ENCODE assay signal across 8 cellular contexts in the genomic region with DNA sequence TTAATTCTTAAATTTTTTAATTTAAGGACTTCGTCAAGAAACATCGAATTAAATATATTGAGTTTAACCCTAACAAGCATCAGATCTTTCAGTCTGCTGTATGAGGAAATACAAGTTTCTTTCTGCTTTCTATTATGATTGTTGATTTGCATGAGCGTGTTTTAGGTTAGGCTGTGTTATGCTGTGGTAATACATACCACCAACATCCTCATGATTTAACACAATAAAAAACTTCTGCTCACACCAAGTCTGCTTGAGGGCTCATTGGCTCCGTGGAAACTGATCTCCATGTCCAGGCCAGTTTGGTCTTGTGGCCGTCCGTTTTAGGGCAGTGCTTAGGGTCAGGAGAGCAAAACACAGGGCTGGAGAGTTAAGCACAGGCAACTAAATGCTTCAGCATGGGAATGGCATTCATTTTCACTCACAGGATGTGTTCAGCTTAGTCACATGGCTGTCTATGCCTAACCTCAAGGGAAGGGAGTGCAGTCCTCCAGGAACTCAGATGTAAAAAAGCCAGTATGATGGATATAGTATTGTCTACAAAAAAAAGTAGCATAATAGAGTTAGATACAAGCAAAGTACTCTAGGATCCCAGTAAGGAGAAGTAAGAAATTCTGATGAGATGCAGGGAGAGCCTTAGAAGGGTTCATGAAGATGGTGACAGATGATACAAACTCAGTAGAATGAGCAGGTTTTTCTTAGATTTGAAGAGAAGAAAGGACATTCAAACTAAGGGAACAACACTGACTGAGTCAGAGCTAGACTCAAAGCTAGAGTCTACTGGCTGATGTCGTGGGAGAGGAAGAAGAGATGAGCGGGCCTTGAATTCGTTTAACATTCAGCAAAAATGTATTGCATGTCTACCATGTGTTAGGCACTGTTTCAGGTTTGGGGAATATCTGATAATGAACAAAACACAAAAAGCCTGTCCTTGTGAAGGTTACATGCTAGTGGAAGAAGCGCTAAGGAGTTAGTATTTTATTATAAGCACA. TPM values are rescaled to one million over a fixed set of nuclear protein-coding genes. Genes with fewer than 3 reads are reported as not detected.
A peak's percentile ranks its signal among the peaks of the same experiment; 100 is the strongest.
DNase-seq lines count a peak whose midpoint lies in the region; ATAC-seq and TF ChIP-seq lines count a peak whose summit lies in the region.

No MANE protein-coding gene starts in this region.

- H3K4me3 ChIP-seq in CD4-positive, alpha-beta memory T cell (ENCODE audit: low read length in 2 of 2): no peak overlapping the region
- H3K4me3 ChIP-seq in MG63 (no peak overlapping the region), mucosa of descending colon (no peak overlapping the region), suprapubic skin (no peak overlapping the region)

- no peaks in the 10 kb centered on the region for H3K9me3 Mint-ChIP-seq in CD4-positive, alpha-beta memory T cell
- no peaks in the 10 kb centered on the region for H3K9me3 Mint-ChIP-seq in central memory CD8-positive, alpha-beta T cell

- peak overlapping the region in 7 of 8 donors; percentile 8 to 75 (median 59) for H3K4me3 Mint-ChIP-seq in CD4-positive, alpha-beta memory T cell
- no peak overlapping the region for H3K4me3 Mint-ChIP-seq in central memory CD8-positive, alpha-beta T cell

- H3K27me3 Mint-ChIP-seq in CD4-positive, alpha-beta memory T cell: no peaks in the 10 kb centered on the region
- no peaks in the 10 kb centered on the region for H3K27me3 Mint-ChIP-seq in central memory CD8-positive, alpha-beta T cell

- TF ChIP-seq POLR2A in suprapubic skin (IDR thresholded peaks at IDR 0.05): no peak

- no peaks in the 10 kb centered on the region for H3K27me3 ChIP-seq in CD4-positive, alpha-beta memory T cell (ENCODE audit: insufficient read depth, low read length)
- H3K27me3 ChIP-seq in MG63 (no peaks in the 10 kb centered on the region), suprapubic skin (no peaks in the 10 kb centered on the region)

- H3K9me3 ChIP-seq in CD4-positive, alpha-beta memory T cell (ENCODE audit: control insufficient read depth in 1 of 2, low read length in 2 of 2): no peaks in the 10 kb centered on the region
- H3K9me3 ChIP-seq in MG63: no peaks in the 10 kb centered on the region
- H3K9me3 ChIP-seq in mucosa of descending colon: no peaks in the 10 kb centered on the region
- no peaks in the 10 kb centered on the region for H3K9me3 ChIP-seq in suprapubic skin

- TF ChIP-seq CTCF in mucosa of descending colon (IDR thresholded peaks at IDR 0.05): no peak
- TF ChIP-seq CTCF in suprapubic skin (IDR thresholded peaks at IDR 0.05): no peak

- WGBS in suprapubic skin: 56% methylated on average over 10 of the region's 10 CpGs

- intact Hi-C loops in CD4-positive, alpha-beta memory T cell (cut with micrococcal nuclease): no loop called here
- intact Hi-C loops in mucosa of descending colon (cut with DNase I, micrococcal nuclease): no loop called here

- POLR2A ChIA-PET in CD4-positive, alpha-beta memory T cell (lab: Charles Lee; ENCODE audit: partially characterized antibody): interaction anchor here (1.5 kb wide), 1 partner anchor 11 kb away, joined by 3 read pairs; no protein-coding TSS in a partner anchor

- H3K36me3 ChIP-seq in CD4-positive, alpha-beta memory T cell (ENCODE audit: insufficient read depth, low read length): peaks cover 5% of the 10 kb centered on the region
- H3K36me3 ChIP-seq in MG63: no peaks in the 10 kb centered on the region
- H3K36me3 ChIP-seq in mucosa of descending colon (ENCODE audit: low read depth): no peaks in the 10 kb centered on the region
- H3K36me3 ChIP-seq in suprapubic skin: peaks cover 12% of the 10 kb centered on the region

- H3K4me1 Mint-ChIP-seq in CD4-positive, alpha-beta memory T cell: peaks cover 51 to 78% (median 65%) of the 10 kb centered on the region in 4 donors
- peaks cover 55% of the 10 kb centered on the region for H3K4me1 Mint-ChIP-seq in central memory CD8-positive, alpha-beta T cell

- CTCF ChIA-PET in CD4-positive, alpha-beta memory T cell (lab: Charles Lee; ENCODE audit: partially characterized antibody): interaction anchor here (1.5 to 5.5 kb wide), 2 partner anchors 9 to 12 kb away, joined by 9 to 39 read pairs; no protein-coding TSS in a partner anchor

- no peak overlapping the region for H3K27ac ChIP-seq in CD4-positive, alpha-beta memory T cell (ENCODE audit: low read depth, low read length)
- H3K27ac ChIP-seq in suprapubic skin: no peak overlapping the region

- H3K27ac Mint-ChIP-seq in CD4-positive, alpha-beta memory T cell: peak overlapping the region; percentile 43 to 84 (median 64)
- peak overlapping the region; percentile 83 for H3K27ac Mint-ChIP-seq in central memory CD8-positive, alpha-beta T cell (ENCODE audit: low read depth)

- peaks cover 70% of the 10 kb centered on the region for H3K4me1 ChIP-seq in CD4-positive, alpha-beta memory T cell (ENCODE audit: insufficient read depth, low read length)
- H3K4me1 ChIP-seq in mucosa of descending colon (ENCODE audit: low read depth) (peaks cover 7% of the 10 kb centered on the region), suprapubic skin (peaks cover 59% of the 10 kb centered on the region)

- H3K36me3 Mint-ChIP-seq in CD4-positive, alpha-beta memory T cell: peaks cover 7% of the 10 kb centered on the region in 2 donors
- peaks cover 23% of the 10 kb centered on the region for H3K36me3 Mint-ChIP-seq in central memory CD8-positive, alpha-beta T cell (ENCODE audit: insufficient read depth)

- no peak for TF ChIP-seq EP300 in suprapubic skin (IDR thresholded peaks at IDR 0.05)

- DNase-seq in CD4-positive, alpha-beta memory T cell: peak in 1 of 5 donors; percentile 15
- peak; percentile 26 for DNase-seq in MG63
- DNase-seq in central memory CD8-positive, alpha-beta T cell (ENCODE audit: low spot score in 2 of 2): no peak
- DNase-seq in mucosa of descending colon: no peak
- DNase-seq in suprapubic skin (ENCODE audit: low spot score in 2 of 2): no peak
- no peak for DNase-seq in cerebellar cortex (ENCODE audit: low spot score)

- peak; percentile 58 for ATAC-seq in central memory CD8-positive, alpha-beta T cell (replicated peaks; ENCODE audit: extremely low read depth, poor library complexity, severe bottlenecking)
- peak; percentile 36 for ATAC-seq in mucosa of descending colon
- no peak for ATAC-seq in GM19395 (IDR thresholded peaks at IDR 0.05; ENCODE audit: unreplicated experiment)
- no peak for ATAC-seq in HG03196 (IDR thresholded peaks at IDR 0.05; ENCODE audit: unreplicated experiment)

RNA-seq across cellular contexts. Expression of a gene that starts 16.3 kb away (rescaled TPM):
- 100 to 1,000 TPM; 108 to 113 TPM for total RNA-seq in CD4-positive, alpha-beta memory T cell
- polyA plus RNA-seq in CD4-positive, alpha-beta memory T cell: 10 to 100 TPM; 18.4 to 44.7 TPM
- 26.9 and 31.6 TPM in 2 replicates for total RNA-seq in MG63 (2014; rRNA removed; shearing (Covaris generic); ENCODE audit: low replicate concordance)
- total RNA-seq in mucosa of descending colon (10 to 100 TPM; 60.8 to 85.7 (median 66.8) TPM), suprapubic skin (10 to 100 TPM; 44.6 to 95.2 (median 57.2) TPM)

Comparison
In these comparisons a context has a peak if more than half of its experiments do, and no peak if none do; other contexts are left out.
1. ATAC-seq: peak in central memory CD8-positive, alpha-beta T cell (single experiment) and mucosa of descending colon (single experiment); none in GM19395 (single experiment) and HG03196 (single experiment).